Comparison of ENCODE assay signal across 8 cellular contexts in genomic region chr7:105849122-105849855, GRCh38. TPM values are rescaled to one million over a fixed set of nuclear protein-coding genes. Genes with fewer than 3 reads are reported as not detected.
DNase-seq lines count a peak whose midpoint lies in the region; ATAC-seq and TF ChIP-seq lines count a peak whose summit lies in the region.

No MANE protein-coding gene starts in this region.

- no peak for TF ChIP-seq EP300 in tibial nerve (IDR thresholded peaks at IDR 0.05)

- TF ChIP-seq POLR2A in tibial nerve (IDR thresholded peaks at IDR 0.05): no peak

- peak overlapping the region; percentile 19 for H3K27ac ChIP-seq in brain microvascular endothelial cell
- H3K27ac ChIP-seq in tibial nerve: no peak overlapping the region

- in situ Hi-C loops in brain microvascular endothelial cell (cut with HindIII; ENCODE audit: low pct_ligation_motif_present, low sequenced_read_pairs): no loop called here

- peaks cover 0 to 40% (median 3%) of the 10 kb centered on the region in 4 donors for H3K4me1 ChIP-seq in tibial nerve

- no peak for TF ChIP-seq CTCF in brain microvascular endothelial cell (IDR thresholded peaks at IDR 0.05; ENCODE audit: low read depth, low read length, missing control alignments)
- no peak for TF ChIP-seq CTCF in tibial nerve (IDR thresholded peaks at IDR 0.05)

- H3K36me3 ChIP-seq in brain microvascular endothelial cell (replicated peaks) (no peaks in the 10 kb centered on the region), tibial nerve (no peaks in the 10 kb centered on the region)

- no peak overlapping the region for H3K4me3 ChIP-seq in brain microvascular endothelial cell (ENCODE audit: low read depth, low read length)
- no peak overlapping the region for H3K4me3 ChIP-seq in tibial nerve

- DNase-seq in T-helper 2 cell (peak in 4 of 5 experiments; percentile 18 to 93 (median 66)), brain microvascular endothelial cell (peak; percentile 36), RPMI8226 (no peak), NCI-H128 (lab: John Stamatoyannopoulos, UW; ENCODE audit: unreplicated experiment) (no peak), tibial nerve (ENCODE audit: low spot score in 2 of 2) (no peak)
- peak; percentile 19 to 24 for DNase-seq in stimulated activated CD4-positive, alpha-beta T cell treated with anti-CD3 and anti-CD28 coated beads, Interleukin-1b, Interleukin-23, amount 100 ng/mL, for 4 hours (ENCODE audit: low read depth in 2 of 2)

- 82 to 92% methylated on average over 4 to 6 of the region's 6 CpGs for WGBS in tibial nerve, 2 donors

- no peaks in the 10 kb centered on the region for H3K27me3 ChIP-seq in brain microvascular endothelial cell (replicated peaks)
- H3K27me3 ChIP-seq in tibial nerve: no peaks in the 10 kb centered on the region

- peak; percentile 51 for ATAC-seq in GM19025 (IDR thresholded peaks at IDR 0.05; ENCODE audit: low read depth, unreplicated experiment)
- no peak for ATAC-seq in HG02798 (IDR thresholded peaks at IDR 0.05; ENCODE audit: poor library complexity, unreplicated experiment)

- no peaks in the 10 kb centered on the region for H3K9me3 ChIP-seq in tibial nerve

RNA-seq across cellular contexts. Expression of gene ATXN7L1, which starts 27.1 kb away (rescaled TPM):
- 10 to 100 TPM; 14.6 to 22.5 (median 19.1) TPM for total RNA-seq in tibial nerve

Comparison
In these comparisons a context has a peak if more than half of its experiments do, and no peak if none do; other contexts are left out.
1. DNase-seq: peak in T-helper 2 cell (4 of 5), brain microvascular endothelial cell (single experiment) and stimulated activated CD4-positive, alpha-beta T cell treated with anti-CD3 and anti-CD28 coated beads, Interleukin-1b, Interleukin-23, amount 100 ng/mL, for 4 hours (2 of 2); none in RPMI8226 (single experiment), NCI-H128 (single experiment) and tibial nerve (0 of 2).